ENCODE assay signal across 8 cellular contexts in the genomic region with DNA sequence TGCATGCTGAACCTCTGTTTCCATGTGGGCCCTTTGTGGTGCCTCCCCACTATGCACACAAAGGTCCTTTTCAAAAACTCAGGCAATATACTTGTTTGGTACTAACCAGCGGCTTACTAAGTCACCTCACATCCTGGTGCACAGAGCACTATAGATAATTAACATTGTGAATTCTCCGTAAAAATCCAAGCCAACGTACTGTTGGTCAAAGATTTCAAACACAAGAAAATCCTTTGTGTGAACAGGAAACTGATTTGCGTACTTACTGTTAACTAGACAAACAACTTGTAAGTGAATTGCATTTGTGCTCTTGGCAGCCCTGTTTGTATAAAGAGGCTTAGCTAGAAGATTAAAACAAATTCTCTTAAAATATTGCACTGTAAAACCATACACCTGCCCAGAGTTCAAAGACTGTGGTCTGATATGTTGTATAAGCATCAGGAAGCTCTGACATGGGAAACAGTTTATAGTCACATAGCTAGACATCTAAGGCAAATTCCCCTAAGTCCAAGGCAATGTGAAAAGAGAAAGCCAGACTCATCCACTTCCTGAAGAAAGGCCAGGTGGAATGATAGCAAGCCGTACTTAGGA.
DNase-seq lines count a peak whose midpoint lies in the region; ATAC-seq and FAIRE-seq lines count a peak whose summit lies in the region.

No MANE protein-coding gene starts in this region.

- FAIRE-seq in colon (lab: Jason Lieb, UNC), result peak; percentile 94

- DNase-seq in DMS79 treated with DMSO at 0.1 percent for 48 hours (lab: John Stamatoyannopoulos, UW) (peak; percentile 20), DMS79 (lab: John Stamatoyannopoulos, UW) (no peak), NCI-H146 treated with DMSO at 0.1 percent for 48 hours (lab: John Stamatoyannopoulos, UW; ENCODE audit: unreplicated experiment) (peak; percentile 46), pons (ENCODE audit: low spot score) (peak; percentile 31), mucosa of gallbladder (ENCODE audit: low spot score) (no peak)

- no peak for ATAC-seq in HG02840 (IDR thresholded peaks at IDR 0.05; ENCODE audit: low FRiP score, unreplicated experiment)
- no peak for ATAC-seq in GM19328 (IDR thresholded peaks at IDR 0.05; ENCODE audit: unreplicated experiment)

Comparison
In these comparisons a context has a peak if more than half of its experiments do, and no peak if none do; other contexts are left out.
1. DNase-seq: peak in DMS79 treated with DMSO at 0.1 percent for 48 hours (single experiment), NCI-H146 treated with DMSO at 0.1 percent for 48 hours (single experiment) and pons (single experiment); none in DMS79 (single experiment) and mucosa of gallbladder (single experiment).